In genomic region chr7:42351313-42351935, GRCh38 we compare ENCODE assay signal across 1 cellular context.
TF ChIP-seq lines count a peak whose summit lies in the region.

No MANE protein-coding gene starts in this region.

TF ChIP-seq in neural cell, 6 proteins besides CTCF, POLR2A, EP300 and RAD21 (continued from another document):
- TF ChIP-seq REST (IDR thresholded peaks at IDR 0.05; ENCODE audit: borderline replicate concordance) = no peak
